Comparison of ENCODE assay signal across 16 cellular contexts in genomic region chr15:79535536-79535935, GRCh38.
"Had no signal": no experiment of that assay in that cellular context is flagged by ENCODE, and none has a peak within 500 bp of the region (broad histone marks: within the 10 kb centered on the region; RNA-seq: fewer than 3 reads in every experiment).

No MANE protein-coding gene starts in this region.

- H3K27ac ChIP-seq: gastrocnemius medialis, ovary, prostate gland, thoracic aorta, vagina had no signal

- ATAC-seq: activated CD8-positive, alpha-beta T cell treated with anti-CD3 and anti-CD28 coated beads, Interleukin-2, amount 10 ng/mL, durations not matched to agents 7 days and 5 days; gastrocnemius medialis; left colon; natural killer cell treated with Interleukin-12 subunit alpha and Interleukin-12 subunit beta and Interleukin-15 and Interleukin-18, amount 100 ng/mL, for 72 hours had no signal

- H3K9me3 ChIP-seq: gastrocnemius medialis, ovary, prostate gland, thoracic aorta, vagina had no signal

- H3K36me3 ChIP-seq: gastrocnemius medialis, ovary, prostate gland, thoracic aorta, vagina had no signal

- H3K4me1 ChIP-seq: gastrocnemius medialis, prostate gland, vagina had no signal

- H3K4me3 ChIP-seq: gastrocnemius medialis, ovary, prostate gland, thoracic aorta, vagina had no signal

- DNase-seq: activated CD4-positive, alpha-beta T cell treated with anti-CD3 and anti-CD28 coated beads for 1 hour; activated CD4-positive, alpha-beta T cell treated with anti-CD3 and anti-CD28 coated beads, Interleukin-2, amount 50 U/mL, for 1 hour; activated CD8-positive, alpha-beta T cell treated with anti-CD3 and anti-CD28 coated beads, Interleukin-2, amount 10 ng/mL, durations not matched to agents 7 days and 5 days; activated gamma-delta T cell treated with Interleukin-2 at 50 U/mL for 16 hours; effector CD4-positive, alpha-beta T cell; gastrocnemius medialis; hypothalamus; islet precursor cell; left colon; ovary; stimulated activated CD4-positive, alpha-beta T cell treated with anti-CD3 and anti-CD28 coated beads, Interleukin-4, amount 100 ng/mL, for 24 hours; stimulated activated naive CD4-positive, alpha-beta T cell treated with Interleukin-2 at 50 U/mL for 16 hours had no signal

- H3K27me3 ChIP-seq: gastrocnemius medialis, ovary, vagina had no signal
